In the genomic region with DNA sequence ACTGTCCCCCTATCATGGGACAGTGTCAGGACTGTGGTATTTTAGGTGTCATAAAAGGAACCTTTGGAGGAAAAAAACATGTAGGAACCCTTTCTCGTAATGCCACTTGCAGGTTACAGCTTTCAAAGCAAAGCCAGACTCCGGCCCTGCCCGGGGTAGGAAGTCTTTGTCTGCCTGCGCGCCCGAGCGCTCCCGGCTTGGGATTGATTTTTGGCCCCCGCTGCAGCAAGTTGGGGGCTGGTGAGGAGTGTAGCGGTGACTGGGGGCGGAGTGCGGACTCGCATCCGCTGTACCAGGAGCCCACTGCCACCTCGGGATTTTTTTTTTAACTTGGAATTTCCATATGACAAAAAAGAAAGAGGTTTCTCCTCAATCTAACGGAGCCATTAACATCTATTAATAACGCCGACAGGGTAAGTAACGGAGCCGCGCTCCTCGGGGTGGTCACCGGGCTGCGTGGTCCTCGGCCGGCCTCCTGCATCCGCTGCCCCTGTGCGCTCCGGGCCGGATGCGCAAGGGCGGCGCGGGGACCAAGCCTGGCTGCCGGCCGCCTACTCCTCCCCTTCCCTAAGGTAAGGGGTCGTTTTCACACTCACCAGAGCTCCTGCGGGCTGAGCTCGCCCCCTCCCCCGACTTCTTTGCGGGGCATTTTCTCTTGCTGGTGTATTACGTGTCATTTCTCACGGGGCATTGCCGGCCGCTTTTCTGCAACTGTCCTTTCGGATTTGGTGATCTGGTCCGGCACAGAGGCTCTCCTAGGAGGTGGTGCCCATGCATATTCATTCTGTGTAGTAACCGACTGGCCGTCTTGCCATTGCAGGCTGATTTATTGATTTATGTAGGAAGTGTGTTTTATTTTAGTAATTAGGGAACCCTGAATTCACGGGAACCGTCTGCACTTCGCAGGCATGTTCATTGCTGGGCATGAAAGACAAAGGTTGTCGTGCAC, we compare ENCODE assay signal across 10 cellular contexts.
DNase-seq lines count a peak whose midpoint lies in the region; ATAC-seq, FAIRE-seq and TF ChIP-seq lines count a peak whose summit lies in the region.
"Had no signal": no experiment of that assay in that cellular context is flagged by ENCODE, and none has a peak within 500 bp of the region (broad histone marks: within the 10 kb centered on the region; RNA-seq: fewer than 3 reads in every experiment).

No MANE protein-coding gene starts in this region.

- no peak for FAIRE-seq in frontal cortex (lab: Jason Lieb, UNC)

- CTCF ChIA-PET in WTC11 (lab: Charles Lee): interaction anchor here (1.5 kb wide), 1 partner anchor 166 kb away, joined by 3 read pairs; no protein-coding TSS in a partner anchor

- peaks cover 7% of the 10 kb centered on the region for H3K4me1 ChIP-seq in upper lobe of right lung

- H3K27me3 Mint-ChIP-seq in WTC11 (ENCODE audit: low read depth): peaks cover 28% of the 10 kb centered on the region
- peaks cover 8% of the 10 kb centered on the region for H3K27me3 Mint-ChIP-seq in glutamatergic neuron (ENCODE audit: unreplicated experiment)

- peak overlapping the region; percentile 74 for H3K4me3 Mint-ChIP-seq in WTC11
- H3K4me3 Mint-ChIP-seq in glutamatergic neuron (ENCODE audit: unreplicated experiment): peak overlapping the region; percentile 96

- peak; percentile 73 for ATAC-seq in WTC11
- no peak for ATAC-seq in GM19452 (IDR thresholded peaks at IDR 0.05; ENCODE audit: unreplicated experiment)
- no peak for ATAC-seq in upper lobe of right lung

- H3K4me3 ChIP-seq in GM12864 (ENCODE audit: low read depth, low read length) (peak overlapping the region; percentile 50), upper lobe of right lung (no peak overlapping the region)
- H3K4me3 ChIP-seq: upper lobe of left lung had no signal

- H3K27me3 ChIP-seq in upper lobe of right lung: peaks cover 58% of the 10 kb centered on the region

- H3K9me3 Mint-ChIP-seq in WTC11 (no peaks in the 10 kb centered on the region), glutamatergic neuron (ENCODE audit: unreplicated experiment) (peaks cover 3% of the 10 kb centered on the region)

- TF ChIP-seq CTCF in GM12864 (IDR thresholded peaks at IDR 0.05; ENCODE audit: low read depth, low read length, missing control alignments) (no peak), WTC11 (IDR thresholded peaks at IDR 0.05) (no peak), glutamatergic neuron (IDR thresholded peaks at IDR 0.05; ENCODE audit: partially characterized antibody, unreplicated experiment) (no peak), upper lobe of right lung (IDR thresholded peaks at IDR 0.05) (no peak)

- H3K36me3 ChIP-seq in upper lobe of right lung: no peaks in the 10 kb centered on the region
- H3K36me3 ChIP-seq: upper lobe of left lung had no signal

- no peaks in the 10 kb centered on the region for H3K9me3 ChIP-seq in upper lobe of right lung
- H3K9me3 ChIP-seq: upper lobe of left lung had no signal

- intact Hi-C loops in upper lobe of right lung (cut with DNase I): no loop called here

- POLR2A ChIA-PET in WTC11 (lab: Charles Lee): no interaction called here

- no peak overlapping the region for H3K27ac ChIP-seq in upper lobe of right lung
- H3K27ac ChIP-seq: upper lobe of left lung had no signal

- DNase-seq in GM12864 (ENCODE audit: low read depth): no peak
- DNase-seq in WTC11 (ENCODE audit: low spot score): peak; percentile 36
- peak; percentile 67 for DNase-seq in glutamatergic neuron
- DNase-seq in retina: peak; percentile 87
- DNase-seq in upper lobe of right lung: no peak
- no peak for DNase-seq in MV-4-11 (lab: John Stamatoyannopoulos, UW)
- DNase-seq in frontal cortex (ENCODE audit: low spot score in 2 of 2): no peak
- DNase-seq: NCI-H2081 treated with DMSO at 0.1 percent for 48 hours had no signal

- H3K4me1 Mint-ChIP-seq in WTC11 (peaks cover 34% of the 10 kb centered on the region), glutamatergic neuron (ENCODE audit: low read depth, unreplicated experiment) (peaks cover 29% of the 10 kb centered on the region)

- H3K36me3 Mint-ChIP-seq in WTC11: no peaks in the 10 kb centered on the region
- peaks cover 4% of the 10 kb centered on the region for H3K36me3 Mint-ChIP-seq in glutamatergic neuron (ENCODE audit: unreplicated experiment)

- H3K27ac Mint-ChIP-seq in WTC11: no peak overlapping the region
- H3K27ac Mint-ChIP-seq in glutamatergic neuron (ENCODE audit: unreplicated experiment): peak overlapping the region; percentile 84

TF ChIP-seq in WTC11, 78 proteins besides CTCF, POLR2A, EP300 and RAD21:
- TF ChIP-seq ZBTB21 (CRISPR knock-in tag; IDR thresholded peaks at IDR 0.05; ENCODE audit: borderline replicate concordance) (0 out of 2 replicates have a peak, but pooled peaks have one; percentile 22), NFATC4 (CRISPR knock-in tag; IDR thresholded peaks at IDR 0.05) (no peak), FOXP1 (CRISPR knock-in tag; IDR thresholded peaks at IDR 0.05; ENCODE audit: borderline replicate concordance) (peak; percentile 54; the same call in 1 of the 2 replicates), SP1 (CRISPR knock-in tag; conservative IDR thresholded peaks at IDR 0.05) (0 out of 2 replicates have a peak, but pooled peaks have one; percentile 27)

Comparison
In these comparisons a context has a peak if more than half of its experiments do, and no peak if none do; other contexts are left out.
1. DNase-seq: peak in WTC11 (single experiment), glutamatergic neuron (single experiment) and retina (single experiment); none in GM12864 (single experiment), upper lobe of right lung (single experiment), MV-4-11 (single experiment) and frontal cortex (0 of 2).